In the genomic region with DNA sequence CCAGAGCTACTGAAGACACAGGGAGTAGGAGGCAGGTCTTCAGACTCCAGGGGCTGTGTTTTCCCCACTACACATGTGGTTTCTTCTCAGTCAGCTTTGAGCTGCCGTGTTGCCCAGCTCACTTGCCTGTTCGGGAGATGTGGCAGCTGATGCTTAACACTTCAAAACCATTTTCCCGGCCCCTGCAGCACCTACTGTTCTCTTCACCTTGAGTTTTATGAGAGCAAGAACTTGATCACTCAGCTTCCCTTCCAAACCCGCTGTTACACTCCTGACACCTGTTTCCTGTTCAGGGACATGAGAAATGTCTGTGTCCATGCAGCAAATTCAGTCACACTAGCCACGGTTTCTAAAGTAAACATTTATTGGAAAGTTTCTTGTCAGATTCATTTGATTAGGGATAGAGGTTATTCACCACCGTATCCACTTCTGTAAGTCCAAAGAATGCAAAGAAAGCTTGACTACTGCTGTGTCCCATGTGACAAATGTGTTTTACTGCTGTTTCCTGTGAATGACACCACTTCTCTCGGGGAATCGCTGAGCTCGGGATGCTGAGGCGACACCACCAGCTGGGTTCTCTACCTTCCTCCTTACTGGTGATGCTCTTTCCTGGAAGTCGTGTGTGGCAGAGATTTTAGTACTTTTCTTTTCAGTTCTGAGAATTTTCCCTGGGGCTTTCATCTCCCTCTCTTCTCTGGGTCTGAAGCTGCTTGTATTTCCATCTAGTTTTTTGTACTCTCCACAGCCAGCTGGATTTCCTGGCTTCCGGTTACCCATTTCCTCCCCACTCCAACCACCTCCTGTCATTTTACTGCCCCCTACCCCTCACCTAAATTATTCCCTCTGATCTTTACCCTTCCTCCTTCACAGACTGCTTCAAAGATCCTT, we compare ENCODE assay signal across 8 cellular contexts.
DNase-seq lines count a peak whose midpoint lies in the region; ATAC-seq, FAIRE-seq and TF ChIP-seq lines count a peak whose summit lies in the region.

No MANE protein-coding gene starts in this region.

- H3K9me3 ChIP-seq in Loucy (ENCODE audit: insufficient read depth, low read depth, low read length), result no peaks in the 10 kb centered on the region
- no peaks in the 10 kb centered on the region for H3K9me3 ChIP-seq in Caco-2

- H3K9me2 ChIP-seq in Loucy (replicated peaks; ENCODE audit: low read depth, low read length), result no peaks in the 10 kb centered on the region

- no peaks in the 10 kb centered on the region for H3K79me2 ChIP-seq in Loucy (ENCODE audit: insufficient read depth, low read length)

- no peaks in the 10 kb centered on the region for H3K36me3 ChIP-seq in Loucy (ENCODE audit: insufficient read depth, low read length)
- no peaks in the 10 kb centered on the region for H3K36me3 ChIP-seq in Caco-2 (ENCODE audit: control insufficient read depth, insufficient read depth, low read length)

- H3K27ac Mint-ChIP-seq in activated T-cell treated with anti-CD3 and anti-CD28 coated beads, Interleukin-2, amount 50 U/mL, for 72 hours, result peak overlapping the region; percentile 94
- H3K27ac Mint-ChIP-seq in Caco-2 (ENCODE audit: unreplicated experiment), result no peak overlapping the region

- peak overlapping the region; percentile 72 for H3K4me2 ChIP-seq in Loucy (ENCODE audit: low read depth, low read length, poor library complexity, severe bottlenecking)

- H3K4me1 ChIP-seq in Loucy (ENCODE audit: insufficient read depth, low read length, poor library complexity, severe bottlenecking) (peaks cover 20% of the 10 kb centered on the region), Caco-2 (no peaks in the 10 kb centered on the region)

- H3K4me3 ChIP-seq in Loucy (ENCODE audit: low read length, poor library complexity, severe bottlenecking) (peak overlapping the region; percentile 57), Caco-2 (ENCODE audit: low read depth, low read length) (no peak overlapping the region)

- H3K9ac ChIP-seq in Loucy (ENCODE audit: low read depth, low read length, poor library complexity, severe bottlenecking), result no peak overlapping the region

- no TSS peak for BruUV-seq in Caco-2 (replicated peaks; lab: Mats Ljungman, UMichigan)

- DNase-seq in GM12892 (ENCODE audit: insufficient read length) (no peak), iPS-NIHi7 (ENCODE audit: extremely low spot score) (peak; percentile 38), Caco-2 (no peak)
- peak; percentile 27 to 31 for DNase-seq in activated T-cell treated with anti-CD3 and anti-CD28 coated beads, Interleukin-2, amount 50 U/mL, for 72 hours
- peak; percentile 15 to 20 for DNase-seq in stimulated activated CD8-positive, alpha-beta memory T cell treated with anti-CD3 and anti-CD28 coated beads, Interleukin-15, amount 100 ng/mL, for 48 hours (ENCODE audit: low read depth in 2 of 2)

- intact Hi-C loops in Caco-2 (cut with micrococcal nuclease; ENCODE audit: unreplicated experiment), result loop anchor here (5.0 kb wide), 1 partner anchor 1292 kb away; no protein-coding TSS in a partner anchor

- TF ChIP-seq CTCF in Loucy (conservative IDR thresholded peaks at IDR 0.05; ENCODE audit: low read length) (no peak), Caco-2 (IDR thresholded peaks at IDR 0.05; ENCODE audit: insufficient read depth in 1 of 2, low read depth in 1 of 2, low read length in 1 of 2, severe bottlenecking in 1 of 2, unreplicated experiment in 1 of 2) (no peak)

- H3K9me3 Mint-ChIP-seq in activated T-cell treated with anti-CD3 and anti-CD28 coated beads, Interleukin-2, amount 50 U/mL, for 72 hours, result no peaks in the 10 kb centered on the region
- no peaks in the 10 kb centered on the region for H3K9me3 Mint-ChIP-seq in Caco-2 (ENCODE audit: unreplicated experiment)

- H3F3A ChIP-seq in Loucy (ENCODE audit: low read depth), result no peaks in the 10 kb centered on the region

- H2AFZ ChIP-seq in Loucy (ENCODE audit: low read length), result peak overlapping the region; percentile 6; the same call in 1 of the 2 replicates

- no peak for TF ChIP-seq POLR2A in GM12892 (IDR thresholded peaks at IDR 0.05; ENCODE audit: low read depth, low read length)

- H3K27me3 ChIP-seq in Loucy (ENCODE audit: insufficient read depth, low read length, poor library complexity, severe bottlenecking) (no peaks in the 10 kb centered on the region), Caco-2 (replicated peaks; ENCODE audit: control insufficient read depth, insufficient read depth, low read length) (no peaks in the 10 kb centered on the region)

- no peaks in the 10 kb centered on the region for H4K20me1 ChIP-seq in Loucy (ENCODE audit: insufficient read depth, low read length, poor library complexity, severe bottlenecking)

- peak overlapping the region; percentile 80 to 86 for H3K4me3 Mint-ChIP-seq in activated T-cell treated with anti-CD3 and anti-CD28 coated beads, Interleukin-2, amount 50 U/mL, for 72 hours
- no peak overlapping the region for H3K4me3 Mint-ChIP-seq in Caco-2 (ENCODE audit: unreplicated experiment)

- peak; percentile 83 for FAIRE-seq in GM12892 (lab: Jason Lieb, UNC)

- no peaks in the 10 kb centered on the region for H3K27me3 Mint-ChIP-seq in activated T-cell treated with anti-CD3 and anti-CD28 coated beads, Interleukin-2, amount 50 U/mL, for 72 hours (ENCODE audit: low read depth)
- H3K27me3 Mint-ChIP-seq in Caco-2 (ENCODE audit: insufficient read depth, unreplicated experiment), result peaks cover 28% of the 10 kb centered on the region

- CTCF ChIA-PET in Caco-2 (lab: Charles Lee), result no interaction called here

- peaks cover 41% of the 10 kb centered on the region for H3K4me1 Mint-ChIP-seq in activated T-cell treated with anti-CD3 and anti-CD28 coated beads, Interleukin-2, amount 50 U/mL, for 72 hours (ENCODE audit: low read depth)
- no peaks in the 10 kb centered on the region for H3K4me1 Mint-ChIP-seq in Caco-2 (ENCODE audit: low read depth, unreplicated experiment)

- POLR2A ChIA-PET in Caco-2 (lab: Charles Lee), result no interaction called here

- ATAC-seq in activated T-cell treated with anti-CD3 and anti-CD28 coated beads, Interleukin-2, amount 50 U/mL, for 72 hours (replicated peaks in 1 of 2), result peak; percentile 72 to 78
- no peak for ATAC-seq in GM18861 (IDR thresholded peaks at IDR 0.05; ENCODE audit: unreplicated experiment)
- ATAC-seq in GM21526 (IDR thresholded peaks at IDR 0.05; ENCODE audit: low FRiP score, unreplicated experiment), result no peak

- H3K36me3 Mint-ChIP-seq in activated T-cell treated with anti-CD3 and anti-CD28 coated beads, Interleukin-2, amount 50 U/mL, for 72 hours (ENCODE audit: insufficient read depth in 2 of 2), result no peaks in the 10 kb centered on the region
- H3K36me3 Mint-ChIP-seq in Caco-2 (ENCODE audit: insufficient read depth, unreplicated experiment), result no peaks in the 10 kb centered on the region

Comparison
In these comparisons a context has a peak if more than half of its experiments do, and no peak if none do; other contexts are left out.
1. DNase-seq: peak in activated T-cell treated with anti-CD3 and anti-CD28 coated beads, Interleukin-2, amount 50 U/mL, for 72 hours (2 of 2), iPS-NIHi7 (single experiment) and stimulated activated CD8-positive, alpha-beta memory T cell treated with anti-CD3 and anti-CD28 coated beads, Interleukin-15, amount 100 ng/mL, for 48 hours (2 of 2); none in GM12892 (single experiment) and Caco-2 (0 of 2).
2. ATAC-seq: peak in activated T-cell treated with anti-CD3 and anti-CD28 coated beads, Interleukin-2, amount 50 U/mL, for 72 hours (2 of 2); none in GM18861 (single experiment) and GM21526 (single experiment).